ENCODE assay signal across 9 cellular contexts in the genomic region with DNA sequence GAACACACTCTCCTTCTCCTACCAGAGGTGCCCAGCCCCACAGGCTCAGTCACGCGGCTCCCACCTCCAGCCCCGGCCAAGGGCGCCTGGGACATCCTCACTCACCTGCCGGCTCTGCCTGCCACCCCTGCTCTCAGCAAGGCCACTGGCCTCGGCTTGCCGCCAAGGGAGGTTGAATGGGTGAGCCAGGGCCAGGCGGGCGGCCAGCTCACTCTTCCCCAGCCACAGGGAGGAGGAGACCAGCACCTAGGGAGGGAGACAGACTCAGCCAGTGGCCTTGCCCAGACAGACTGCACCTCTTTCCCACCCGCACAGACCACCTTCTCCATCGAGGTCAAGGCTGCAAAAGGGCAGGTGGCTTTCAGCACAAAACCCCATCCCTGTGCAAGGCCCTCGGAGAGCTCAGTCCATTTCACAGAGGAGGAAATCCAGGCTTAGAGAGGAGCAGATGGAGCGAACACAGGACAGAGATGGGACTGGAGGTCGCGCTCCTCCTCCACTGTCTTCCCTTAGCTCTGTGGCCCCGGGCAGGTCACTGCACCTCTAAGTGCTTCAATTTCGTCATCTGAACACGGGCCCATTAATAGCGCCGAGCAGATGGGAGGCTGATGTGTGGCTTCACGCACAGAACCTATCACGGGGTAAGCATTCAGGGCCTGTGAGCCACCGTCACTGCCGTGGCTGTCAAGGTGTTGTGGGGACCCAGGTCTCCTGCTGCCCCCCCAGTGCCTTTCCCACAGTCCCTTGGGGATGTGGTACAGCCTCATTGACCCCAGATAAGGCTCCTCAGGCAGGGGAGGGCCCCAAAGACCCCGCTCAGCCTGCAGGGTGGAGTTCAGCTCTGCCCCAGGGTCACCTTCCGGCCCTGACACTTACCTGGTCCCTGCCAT. TPM values are rescaled to one million over a fixed set of nuclear protein-coding genes. Genes with fewer than 3 reads are reported as not detected.
DNase-seq lines count a peak whose midpoint lies in the region; ATAC-seq, FAIRE-seq and TF ChIP-seq lines count a peak whose summit lies in the region.
"Had no signal": no experiment of that assay in that cellular context is flagged by ENCODE, and none has a peak within 500 bp of the region (broad histone marks: within the 10 kb centered on the region; RNA-seq: fewer than 3 reads in every experiment).

No MANE protein-coding gene starts in this region.

- intact Hi-C loops in Right ventricle myocardium superior (cut with DNase I), result no loop called here
- intact Hi-C loops in pancreas (cut with DNase I), result loop anchor here in 2 of 3 donors (5.0 to 10.0 kb wide), 2 partner anchors 263 to 411 kb away; partner anchors contain the start of gene SNN (in 1 of the 2)

- H3K4me1 ChIP-seq in pancreas, result peaks cover 0 to 9% (median 5%) of the 10 kb centered on the region in 3 donors

- H3K27me3 ChIP-seq in H7 (ENCODE audit: control insufficient read depth, insufficient read depth, low read length), result no peaks in the 10 kb centered on the region
- no peaks in the 10 kb centered on the region for H3K27me3 ChIP-seq in pancreas

- H3K4me3 ChIP-seq in H7 (ENCODE audit: insufficient read depth, low read depth, low read length) (no peak overlapping the region), pancreas (no peak overlapping the region)

- peak; percentile 54 for DNase-seq in H7
- peak; percentile 93 for DNase-seq in NCI-H2196 (lab: John Stamatoyannopoulos, UW; ENCODE audit: unreplicated experiment)
- DNase-seq in Right ventricle myocardium superior, result peak; percentile 73
- DNase-seq in pancreas, result peak; percentile 91 to 99 (median 94)
- DNase-seq in NCI-H2081 (lab: John Stamatoyannopoulos, UW), result no peak
- DNase-seq: activated CD4-positive, alpha-beta T cell treated with anti-CD3 and anti-CD28 coated beads, Interleukin-2, amount 50 U/mL, for 1 hour; NCI-H1417 treated with DMSO at 0.1 percent for 48 hours had no signal

- FAIRE-seq in pancreas (lab: Jason Lieb, UNC), result no peak

- 34 to 39% methylated on average over 26 of the region's 26 CpGs for WGBS in pancreas, 2 donors

- no peaks in the 10 kb centered on the region for H3K9me3 ChIP-seq in pancreas

- H3K36me3 ChIP-seq in H7 (replicated peaks; ENCODE audit: control insufficient read depth, insufficient read depth, low read length), result no peaks in the 10 kb centered on the region
- no peaks in the 10 kb centered on the region for H3K36me3 ChIP-seq in pancreas

- no peak for TF ChIP-seq CTCF in pancreas (IDR thresholded peaks at IDR 0.05)

- ATAC-seq in Right ventricle myocardium superior (ENCODE audit: poor library complexity) (peak; percentile 74), pancreas (peak; percentile 90 to 94 (median 92)), HG02870 (IDR thresholded peaks at IDR 0.05; ENCODE audit: unreplicated experiment) (no peak), GM19324 (IDR thresholded peaks at IDR 0.05; ENCODE audit: low FRiP score, unreplicated experiment) (no peak)

- peak overlapping the region; percentile 1 to 46 (median 30) for H3K27ac ChIP-seq in pancreas

RNA-seq across cellular contexts. Expression of gene RMI2, which starts 56.1 kb away (rescaled TPM):
- 58.8 and 59.2 TPM in 2 replicates for total RNA-seq in H7 (2014; rRNA removed; shearing (Covaris generic))
- total RNA-seq in Right ventricle myocardium superior (0.48 TPM), pancreas (1 to 10 TPM in 4 of 6 donors, under 1 TPM in 2; 0.35 to 3.2 (median 1.2) TPM)
- 1 to 10 TPM in 1 of 2 donors, under 1 TPM in 1; 0.65 to 1.5 TPM for polyA plus RNA-seq in pancreas

Comparison
In these comparisons a context has a peak if more than half of its experiments do, and no peak if none do; other contexts are left out.
1. DNase-seq: peak in H7 (single experiment), NCI-H2196 (single experiment), Right ventricle myocardium superior (single experiment) and pancreas (6 of 6); none in NCI-H2081 (0 of 2).
2. ATAC-seq: peak in Right ventricle myocardium superior (single experiment) and pancreas (4 of 4); none in HG02870 (single experiment) and GM19324 (single experiment).
3. RNA of gene RMI2, which starts 56.1 kb away (total RNA-seq): 58.8 to 59.2 TPM in H7; 0.35 to 3.2 TPM in pancreas and 0.48 TPM in Right ventricle myocardium superior (single experiment); every median in the first group is over 10 times any median in the second.